ENCODE assay signal across 1 cellular context in the genomic region with DNA sequence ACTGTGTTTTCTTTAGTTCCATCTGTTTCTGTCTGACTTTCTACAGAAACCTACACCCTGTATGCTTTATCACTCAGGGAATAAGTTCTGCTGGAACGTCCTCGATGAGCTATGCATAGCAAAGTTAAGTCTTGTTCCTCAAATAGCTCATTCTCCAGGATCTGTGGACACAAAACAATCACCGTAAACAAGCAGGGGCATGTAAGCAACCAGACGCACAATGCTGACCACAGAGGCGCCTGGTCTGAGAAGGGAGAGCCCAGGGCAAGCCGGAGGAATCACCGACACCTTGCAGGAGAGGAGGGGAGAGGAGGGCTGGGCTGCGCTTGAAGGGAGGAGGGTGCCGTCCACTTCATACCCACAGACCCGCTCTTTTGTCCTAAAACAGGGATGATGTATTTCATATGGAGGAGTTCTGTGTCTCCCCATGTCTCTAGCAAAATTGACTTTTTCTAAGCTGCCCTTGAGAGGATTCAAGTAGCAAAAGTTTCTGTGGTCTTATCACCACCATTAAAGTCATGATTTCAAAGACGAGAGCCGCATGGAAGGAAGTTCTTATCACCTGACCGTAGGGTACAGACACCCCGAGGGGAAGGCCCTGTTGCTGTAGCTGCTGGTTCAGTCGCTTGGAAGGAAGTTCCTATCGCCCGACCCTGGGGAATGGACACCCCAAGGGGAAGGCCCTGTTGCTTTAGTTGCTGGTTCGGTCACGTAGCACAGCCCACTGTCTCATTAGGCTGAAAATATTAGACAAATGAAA.
TF ChIP-seq lines count a peak whose summit lies in the region.

No MANE protein-coding gene starts in this region.

TF ChIP-seq in K562, 482 proteins besides CTCF, POLR2A, EP300 and RAD21 (continued from another document and continues in another):
- TF ChIP-seq, protein P1, sequence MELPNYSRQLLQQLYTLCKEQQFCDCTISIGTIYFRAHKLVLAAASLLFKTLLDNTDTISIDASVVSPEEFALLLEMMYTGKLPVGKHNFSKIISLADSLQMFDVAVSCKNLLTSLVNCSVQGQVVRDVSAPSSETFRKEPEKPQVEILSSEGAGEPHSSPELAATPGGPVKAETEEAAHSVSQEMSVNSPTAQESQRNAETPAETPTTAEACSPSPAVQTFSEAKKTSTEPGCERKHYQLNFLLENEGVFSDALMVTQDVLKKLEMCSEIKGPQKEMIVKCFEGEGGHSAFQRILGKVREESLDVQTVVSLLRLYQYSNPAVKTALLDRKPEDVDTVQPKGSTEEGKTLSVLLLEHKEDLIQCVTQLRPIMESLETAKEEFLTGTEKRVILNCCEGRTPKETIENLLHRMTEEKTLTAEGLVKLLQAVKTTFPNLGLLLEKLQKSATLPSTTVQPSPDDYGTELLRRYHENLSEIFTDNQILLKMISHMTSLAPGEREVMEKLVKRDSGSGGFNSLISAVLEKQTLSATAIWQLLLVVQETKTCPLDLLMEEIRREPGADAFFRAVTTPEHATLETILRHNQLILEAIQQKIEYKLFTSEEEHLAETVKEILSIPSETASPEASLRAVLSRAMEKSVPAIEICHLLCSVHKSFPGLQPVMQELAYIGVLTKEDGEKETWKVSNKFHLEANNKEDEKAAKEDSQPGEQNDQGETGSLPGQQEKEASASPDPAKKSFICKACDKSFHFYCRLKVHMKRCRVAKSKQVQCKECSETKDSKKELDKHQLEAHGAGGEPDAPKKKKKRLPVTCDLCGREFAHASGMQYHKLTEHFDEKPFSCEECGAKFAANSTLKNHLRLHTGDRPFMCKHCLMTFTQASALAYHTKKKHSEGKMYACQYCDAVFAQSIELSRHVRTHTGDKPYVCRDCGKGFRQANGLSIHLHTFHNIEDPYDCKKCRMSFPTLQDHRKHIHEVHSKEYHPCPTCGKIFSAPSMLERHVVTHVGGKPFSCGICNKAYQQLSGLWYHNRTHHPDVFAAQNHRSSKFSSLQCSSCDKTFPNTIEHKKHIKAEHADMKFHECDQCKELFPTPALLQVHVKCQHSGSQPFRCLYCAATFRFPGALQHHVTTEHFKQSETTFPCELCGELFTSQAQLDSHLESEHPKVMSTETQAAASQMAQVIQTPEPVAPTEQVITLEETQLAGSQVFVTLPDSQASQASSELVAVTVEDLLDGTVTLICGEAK (IDR thresholded peaks at IDR 0.05), result no peak
- TF ChIP-seq, protein P1 (CRISPR knock-in tag; IDR thresholded peaks at IDR 0.05), result no peak
- 0 out of 2 replicates have a peak, but pooled peaks have one; percentile 52 for TF ChIP-seq ZNF311 (CRISPR knock-in tag; IDR thresholded peaks at IDR 0.05)
- no peak for TF ChIP-seq HNRNPH1 (optimal IDR thresholded peaks at IDR 0.05; ENCODE audit: low read depth, low read length)
- TF ChIP-seq ZNF324 (CRISPR knock-in tag; IDR thresholded peaks at IDR 0.05), result no peak
- TF ChIP-seq CREM (IDR thresholded peaks at IDR 0.05; ENCODE audit: low read depth), result no peak
- TF ChIP-seq NFE2 (IDR thresholded peaks at IDR 0.05; ENCODE audit: low read depth), result no peak
- no peak for TF ChIP-seq TGIF2 (CRISPR knock-in tag; IDR thresholded peaks at IDR 0.05)
- no peak for TF ChIP-seq MED1 (CRISPR knock-in tag; IDR thresholded peaks at IDR 0.05; ENCODE audit: borderline replicate concordance)
- TF ChIP-seq RAD51 (IDR thresholded peaks at IDR 0.05; ENCODE audit: borderline replicate concordance, low read depth), result peak; percentile 29; the same call in 1 of the 2 replicates
- TF ChIP-seq HNRNPLL (IDR thresholded peaks at IDR 0.05; ENCODE audit: low read depth, low read length, poor library complexity, severe bottlenecking), result no peak
- TF ChIP-seq SOX6 (IDR thresholded peaks at IDR 0.05), result no peak
- no peak for TF ChIP-seq ZFP1 (CRISPR knock-in tag; IDR thresholded peaks at IDR 0.05)
- peak; percentile 34; the same call in 1 of the 2 replicates for TF ChIP-seq SMAD4 (CRISPR knock-in tag; conservative IDR thresholded peaks at IDR 0.05)
- TF ChIP-seq HNRNPL (IDR thresholded peaks at IDR 0.05; ENCODE audit: low read depth, low read length), result no peak
- TF ChIP-seq, protein P2, sequence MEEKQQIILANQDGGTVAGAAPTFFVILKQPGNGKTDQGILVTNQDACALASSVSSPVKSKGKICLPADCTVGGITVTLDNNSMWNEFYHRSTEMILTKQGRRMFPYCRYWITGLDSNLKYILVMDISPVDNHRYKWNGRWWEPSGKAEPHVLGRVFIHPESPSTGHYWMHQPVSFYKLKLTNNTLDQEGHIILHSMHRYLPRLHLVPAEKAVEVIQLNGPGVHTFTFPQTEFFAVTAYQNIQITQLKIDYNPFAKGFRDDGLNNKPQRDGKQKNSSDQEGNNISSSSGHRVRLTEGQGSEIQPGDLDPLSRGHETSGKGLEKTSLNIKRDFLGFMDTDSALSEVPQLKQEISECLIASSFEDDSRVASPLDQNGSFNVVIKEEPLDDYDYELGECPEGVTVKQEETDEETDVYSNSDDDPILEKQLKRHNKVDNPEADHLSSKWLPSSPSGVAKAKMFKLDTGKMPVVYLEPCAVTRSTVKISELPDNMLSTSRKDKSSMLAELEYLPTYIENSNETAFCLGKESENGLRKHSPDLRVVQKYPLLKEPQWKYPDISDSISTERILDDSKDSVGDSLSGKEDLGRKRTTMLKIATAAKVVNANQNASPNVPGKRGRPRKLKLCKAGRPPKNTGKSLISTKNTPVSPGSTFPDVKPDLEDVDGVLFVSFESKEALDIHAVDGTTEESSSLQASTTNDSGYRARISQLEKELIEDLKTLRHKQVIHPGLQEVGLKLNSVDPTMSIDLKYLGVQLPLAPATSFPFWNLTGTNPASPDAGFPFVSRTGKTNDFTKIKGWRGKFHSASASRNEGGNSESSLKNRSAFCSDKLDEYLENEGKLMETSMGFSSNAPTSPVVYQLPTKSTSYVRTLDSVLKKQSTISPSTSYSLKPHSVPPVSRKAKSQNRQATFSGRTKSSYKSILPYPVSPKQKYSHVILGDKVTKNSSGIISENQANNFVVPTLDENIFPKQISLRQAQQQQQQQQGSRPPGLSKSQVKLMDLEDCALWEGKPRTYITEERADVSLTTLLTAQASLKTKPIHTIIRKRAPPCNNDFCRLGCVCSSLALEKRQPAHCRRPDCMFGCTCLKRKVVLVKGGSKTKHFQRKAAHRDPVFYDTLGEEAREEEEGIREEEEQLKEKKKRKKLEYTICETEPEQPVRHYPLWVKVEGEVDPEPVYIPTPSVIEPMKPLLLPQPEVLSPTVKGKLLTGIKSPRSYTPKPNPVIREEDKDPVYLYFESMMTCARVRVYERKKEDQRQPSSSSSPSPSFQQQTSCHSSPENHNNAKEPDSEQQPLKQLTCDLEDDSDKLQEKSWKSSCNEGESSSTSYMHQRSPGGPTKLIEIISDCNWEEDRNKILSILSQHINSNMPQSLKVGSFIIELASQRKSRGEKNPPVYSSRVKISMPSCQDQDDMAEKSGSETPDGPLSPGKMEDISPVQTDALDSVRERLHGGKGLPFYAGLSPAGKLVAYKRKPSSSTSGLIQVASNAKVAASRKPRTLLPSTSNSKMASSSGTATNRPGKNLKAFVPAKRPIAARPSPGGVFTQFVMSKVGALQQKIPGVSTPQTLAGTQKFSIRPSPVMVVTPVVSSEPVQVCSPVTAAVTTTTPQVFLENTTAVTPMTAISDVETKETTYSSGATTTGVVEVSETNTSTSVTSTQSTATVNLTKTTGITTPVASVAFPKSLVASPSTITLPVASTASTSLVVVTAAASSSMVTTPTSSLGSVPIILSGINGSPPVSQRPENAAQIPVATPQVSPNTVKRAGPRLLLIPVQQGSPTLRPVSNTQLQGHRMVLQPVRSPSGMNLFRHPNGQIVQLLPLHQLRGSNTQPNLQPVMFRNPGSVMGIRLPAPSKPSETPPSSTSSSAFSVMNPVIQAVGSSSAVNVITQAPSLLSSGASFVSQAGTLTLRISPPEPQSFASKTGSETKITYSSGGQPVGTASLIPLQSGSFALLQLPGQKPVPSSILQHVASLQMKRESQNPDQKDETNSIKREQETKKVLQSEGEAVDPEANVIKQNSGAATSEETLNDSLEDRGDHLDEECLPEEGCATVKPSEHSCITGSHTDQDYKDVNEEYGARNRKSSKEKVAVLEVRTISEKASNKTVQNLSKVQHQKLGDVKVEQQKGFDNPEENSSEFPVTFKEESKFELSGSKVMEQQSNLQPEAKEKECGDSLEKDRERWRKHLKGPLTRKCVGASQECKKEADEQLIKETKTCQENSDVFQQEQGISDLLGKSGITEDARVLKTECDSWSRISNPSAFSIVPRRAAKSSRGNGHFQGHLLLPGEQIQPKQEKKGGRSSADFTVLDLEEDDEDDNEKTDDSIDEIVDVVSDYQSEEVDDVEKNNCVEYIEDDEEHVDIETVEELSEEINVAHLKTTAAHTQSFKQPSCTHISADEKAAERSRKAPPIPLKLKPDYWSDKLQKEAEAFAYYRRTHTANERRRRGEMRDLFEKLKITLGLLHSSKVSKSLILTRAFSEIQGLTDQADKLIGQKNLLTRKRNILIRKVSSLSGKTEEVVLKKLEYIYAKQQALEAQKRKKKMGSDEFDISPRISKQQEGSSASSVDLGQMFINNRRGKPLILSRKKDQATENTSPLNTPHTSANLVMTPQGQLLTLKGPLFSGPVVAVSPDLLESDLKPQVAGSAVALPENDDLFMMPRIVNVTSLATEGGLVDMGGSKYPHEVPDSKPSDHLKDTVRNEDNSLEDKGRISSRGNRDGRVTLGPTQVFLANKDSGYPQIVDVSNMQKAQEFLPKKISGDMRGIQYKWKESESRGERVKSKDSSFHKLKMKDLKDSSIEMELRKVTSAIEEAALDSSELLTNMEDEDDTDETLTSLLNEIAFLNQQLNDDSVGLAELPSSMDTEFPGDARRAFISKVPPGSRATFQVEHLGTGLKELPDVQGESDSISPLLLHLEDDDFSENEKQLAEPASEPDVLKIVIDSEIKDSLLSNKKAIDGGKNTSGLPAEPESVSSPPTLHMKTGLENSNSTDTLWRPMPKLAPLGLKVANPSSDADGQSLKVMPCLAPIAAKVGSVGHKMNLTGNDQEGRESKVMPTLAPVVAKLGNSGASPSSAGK (IDR thresholded peaks at IDR 0.05), result peak; percentile 64
- TF ChIP-seq, protein P3, sequence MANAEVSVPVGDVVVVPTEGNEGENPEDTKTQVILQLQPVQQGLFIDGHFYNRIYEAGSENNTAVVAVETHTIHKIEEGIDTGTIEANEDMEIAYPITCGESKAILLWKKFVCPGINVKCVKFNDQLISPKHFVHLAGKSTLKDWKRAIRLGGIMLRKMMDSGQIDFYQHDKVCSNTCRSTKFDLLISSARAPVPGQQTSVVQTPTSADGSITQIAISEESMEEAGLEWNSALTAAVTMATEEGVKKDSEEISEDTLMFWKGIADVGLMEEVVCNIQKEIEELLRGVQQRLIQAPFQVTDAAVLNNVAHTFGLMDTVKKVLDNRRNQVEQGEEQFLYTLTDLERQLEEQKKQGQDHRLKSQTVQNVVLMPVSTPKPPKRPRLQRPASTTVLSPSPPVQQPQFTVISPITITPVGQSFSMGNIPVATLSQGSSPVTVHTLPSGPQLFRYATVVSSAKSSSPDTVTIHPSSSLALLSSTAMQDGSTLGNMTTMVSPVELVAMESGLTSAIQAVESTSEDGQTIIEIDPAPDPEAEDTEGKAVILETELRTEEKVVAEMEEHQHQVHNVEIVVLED (CRISPR knock-in tag; IDR thresholded peaks at IDR 0.05), result peak; percentile 45; the same call in 1 of the 2 replicates
- no peak for TF ChIP-seq PHB (CRISPR knock-in tag; IDR thresholded peaks at IDR 0.05)
- no peak for TF ChIP-seq U2AF2 (optimal IDR thresholded peaks at IDR 0.05; ENCODE audit: low read depth, low read length)
- TF ChIP-seq, protein P4, sequence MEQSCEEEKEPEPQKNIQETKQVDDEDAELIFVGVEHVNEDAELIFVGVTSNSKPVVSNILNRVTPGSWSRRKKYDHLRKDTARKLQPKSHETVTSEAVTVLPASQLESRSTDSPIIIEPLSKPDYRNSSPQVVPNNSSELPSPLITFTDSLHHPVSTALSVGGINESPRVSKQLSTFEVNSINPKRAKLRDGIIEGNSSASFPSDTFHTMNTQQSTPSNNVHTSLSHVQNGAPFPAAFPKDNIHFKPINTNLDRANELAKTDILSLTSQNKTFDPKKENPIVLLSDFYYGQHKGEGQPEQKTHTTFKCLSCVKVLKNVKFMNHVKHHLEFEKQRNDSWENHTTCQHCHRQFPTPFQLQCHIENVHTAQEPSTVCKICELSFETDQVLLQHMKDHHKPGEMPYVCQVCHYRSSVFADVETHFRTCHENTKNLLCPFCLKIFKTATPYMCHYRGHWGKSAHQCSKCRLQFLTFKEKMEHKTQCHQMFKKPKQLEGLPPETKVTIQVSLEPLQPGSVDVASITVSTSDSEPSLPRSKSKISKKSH (CRISPR knock-in tag; IDR thresholded peaks at IDR 0.05), result no peak
- TF ChIP-seq L3MBTL2 (IDR thresholded peaks at IDR 0.05), result peak; percentile 80
- 0 out of 2 replicates have a peak, but pooled peaks have one; percentile 12 for TF ChIP-seq ZNF134 (CRISPR knock-in tag; conservative IDR thresholded peaks at IDR 0.05)
- TF ChIP-seq ASH1L (IDR thresholded peaks at IDR 0.05; ENCODE audit: borderline replicate concordance, low read depth, partially characterized antibody), result no peak
- TF ChIP-seq TFAM (CRISPR knock-in tag; conservative IDR thresholded peaks at IDR 0.05), result no peak
- TF ChIP-seq ELF4 (CRISPR knock-in tag; IDR thresholded peaks at IDR 0.05), result 0 out of 2 replicates have a peak, but pooled peaks have one; percentile 41
- TF ChIP-seq ZNF717 (CRISPR knock-in tag; IDR thresholded peaks at IDR 0.05), result no peak
- TF ChIP-seq, protein P5, sequence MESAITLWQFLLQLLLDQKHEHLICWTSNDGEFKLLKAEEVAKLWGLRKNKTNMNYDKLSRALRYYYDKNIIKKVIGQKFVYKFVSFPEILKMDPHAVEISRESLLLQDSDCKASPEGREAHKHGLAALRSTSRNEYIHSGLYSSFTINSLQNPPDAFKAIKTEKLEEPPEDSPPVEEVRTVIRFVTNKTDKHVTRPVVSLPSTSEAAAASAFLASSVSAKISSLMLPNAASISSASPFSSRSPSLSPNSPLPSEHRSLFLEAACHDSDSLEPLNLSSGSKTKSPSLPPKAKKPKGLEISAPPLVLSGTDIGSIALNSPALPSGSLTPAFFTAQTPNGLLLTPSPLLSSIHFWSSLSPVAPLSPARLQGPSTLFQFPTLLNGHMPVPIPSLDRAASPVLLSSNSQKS (CRISPR knock-in tag; IDR thresholded peaks at IDR 0.05), result no peak
- TF ChIP-seq CAMTA2 (CRISPR knock-in tag; conservative IDR thresholded peaks at IDR 0.05), result no peak
